19 cellular contexts compared by ENCODE assay signal in the genomic region with DNA sequence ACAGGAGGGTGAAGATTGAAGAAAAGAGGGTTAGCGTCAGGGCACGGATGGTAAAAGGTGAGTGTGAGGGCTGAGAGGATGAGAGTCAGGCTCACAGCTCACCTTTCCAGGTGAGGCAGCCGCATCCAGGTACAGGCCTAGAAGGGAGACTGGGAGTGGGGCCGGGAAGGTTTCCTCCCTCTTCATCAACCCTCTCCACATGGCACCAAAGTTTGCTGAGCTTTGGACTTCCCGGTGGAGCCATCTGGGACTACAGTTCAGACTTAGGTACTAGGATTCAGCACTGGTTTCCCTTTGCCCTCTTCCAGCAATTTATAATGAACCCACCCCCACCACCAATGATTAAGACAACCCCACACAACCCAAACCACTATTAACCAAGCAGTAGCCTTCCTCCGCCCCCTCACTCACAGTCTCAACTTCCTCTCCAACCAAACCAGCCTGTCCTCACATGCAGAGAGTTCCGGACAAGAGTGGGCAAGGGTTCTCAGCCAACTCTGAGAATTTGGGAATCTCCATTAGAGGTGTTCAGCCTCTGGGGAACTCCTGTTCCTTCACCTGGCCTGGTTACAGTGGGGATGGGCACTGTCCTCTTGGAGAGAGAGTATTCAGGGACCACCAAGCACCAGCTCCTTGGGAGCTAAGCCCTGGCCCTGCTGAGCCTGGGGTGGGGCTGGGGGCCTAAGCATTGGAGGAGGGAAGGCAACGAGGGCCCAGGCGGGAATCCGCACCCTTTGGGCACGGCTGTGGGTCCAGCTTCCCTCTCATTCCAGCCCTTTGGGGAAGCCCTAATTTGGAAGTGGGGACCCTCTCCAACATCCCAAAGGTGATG. TPM values are rescaled to one million over a fixed set of nuclear protein-coding genes. Genes with fewer than 3 reads are reported as not detected.
DNase-seq lines count a peak whose midpoint lies in the region; ATAC-seq, FAIRE-seq and TF ChIP-seq lines count a peak whose summit lies in the region.
"Had no signal": no experiment of that assay in that cellular context is flagged by ENCODE, and none has a peak within 500 bp of the region (broad histone marks: within the 10 kb centered on the region; RNA-seq: fewer than 3 reads in every experiment).

No MANE protein-coding gene starts in this region.

- H3K27ac ChIP-seq in PC-3 (ENCODE audit: low read length) (no peak overlapping the region), neural cell (ENCODE audit: low read length) (no peak overlapping the region)
- H3K27ac ChIP-seq: HL-60, PC-9 had no signal

- FAIRE-seq in GM12891 (lab: Jason Lieb, UNC): no peak

- H3K9me2 ChIP-seq in PC-3 (replicated peaks; ENCODE audit: low read length) (no peaks in the 10 kb centered on the region), neural cell (ENCODE audit: insufficient read depth, low read length) (no peaks in the 10 kb centered on the region)

- no TSS peak for BruUV-seq in PC-3 (replicated peaks; lab: Mats Ljungman, UMichigan)

- POLR2A ChIA-PET in PC-3 (lab: Charles Lee; ENCODE audit: unreplicated experiment): interaction anchor here (0.6 to 0.7 kb wide), 2 partner anchors 253 to 924 kb away, joined by 4 to 15 read pairs; no protein-coding TSS in a partner anchor

- H2AFZ ChIP-seq in PC-3 (ENCODE audit: low read length) (peak overlapping the region; percentile 64), neural cell (ENCODE audit: low read depth, low read length) (no peak overlapping the region)
- H2AFZ ChIP-seq: PC-9 had no signal

- H3K4me1 ChIP-seq in PC-3 (ENCODE audit: insufficient read depth, low read length) (peaks cover 17% of the 10 kb centered on the region), mucosa of descending colon (ENCODE audit: low read depth) (peaks cover 4% of the 10 kb centered on the region)

- H3F3A ChIP-seq in PC-3 (ENCODE audit: low read length, unreplicated experiment) (no peaks in the 10 kb centered on the region), neural cell (ENCODE audit: insufficient read depth, low read length, poor library complexity, severe bottlenecking) (no peaks in the 10 kb centered on the region)

- TF ChIP-seq CTCF in PC-3 (conservative IDR thresholded peaks at IDR 0.05; ENCODE audit: low read depth, low read length) (no peak), epithelial cell of esophagus (IDR thresholded peaks at IDR 0.05; ENCODE audit: insufficient read depth, low read depth, low read length, missing control alignments) (no peak), neural cell (IDR thresholded peaks at IDR 0.05; ENCODE audit: poor library complexity, severe bottlenecking) (no peak), mucosa of descending colon (IDR thresholded peaks at IDR 0.05) (no peak)

- TF ChIP-seq EP300 in neural cell (conservative IDR thresholded peaks at IDR 0.05; ENCODE audit: poor library complexity, severe bottlenecking): no peak

- H3K4me3 ChIP-seq in PC-3 (ENCODE audit: low read length) (peak overlapping the region; percentile 57; the same call in 1 of the 2 replicates), epithelial cell of esophagus (ENCODE audit: low read length) (no peak overlapping the region), neural cell (ENCODE audit: low read length) (no peak overlapping the region), mucosa of descending colon (no peak overlapping the region)
- H3K4me3 ChIP-seq: PC-9 had no signal

- no peak for DNase-seq in GM12891 (ENCODE audit: insufficient read length, low spot score)
- no peak for DNase-seq in PC-3
- peak; percentile 41 for DNase-seq in epithelial cell of esophagus (ENCODE audit: low read depth)
- no peak for DNase-seq in HPDE6-E6E7 (ENCODE audit: extremely low spot score)
- DNase-seq in SK-N-DZ (ENCODE audit: low spot score): no peak
- DNase-seq in mucosa of descending colon: no peak
- no peak for DNase-seq in cardiac septum (ENCODE audit: low spot score)
- DNase-seq: activated CD4-positive, alpha-beta T cell treated with anti-CD3 and anti-CD28 coated beads, Interleukin-2, amount 10 ng/mL, durations not matched to agents 7 days and 5 days; cerebellar nuclear complex; erythroblast; mesendoderm; NCI-H2171; PC-9; stimulated activated CD4-positive, alpha-beta T cell treated with anti-CD3 and anti-CD28 coated beads, Interleukin-2, amount 100 ng/mL, for 48 hours had no signal

- no peak for TF ChIP-seq RAD21 in neural cell (conservative IDR thresholded peaks at IDR 0.05)

- intact Hi-C loops in PC-3 (cut with micrococcal nuclease) (no loop called here), mucosa of descending colon (cut with DNase I, micrococcal nuclease) (no loop called here), cardiac septum (cut with DNase I) (no loop called here)

- no peaks in the 10 kb centered on the region for H4K20me1 ChIP-seq in PC-3 (ENCODE audit: low read length)
- no peaks in the 10 kb centered on the region for H4K20me1 ChIP-seq in neural cell (ENCODE audit: insufficient read depth)

- H3K4me2 ChIP-seq in PC-3 (ENCODE audit: low read length) (peak overlapping the region; percentile 82), neural cell (ENCODE audit: low read length) (no peak overlapping the region)
- H3K4me2 ChIP-seq: PC-9 had no signal

- no peaks in the 10 kb centered on the region for H3K79me2 ChIP-seq in PC-3 (ENCODE audit: low read length)
- H3K79me2 ChIP-seq in neural cell (replicated peaks; ENCODE audit: insufficient read depth, low read length): no peaks in the 10 kb centered on the region

- H3K27me3 ChIP-seq in PC-3 (ENCODE audit: low read length): peaks cover 8% of the 10 kb centered on the region; the same call in 1 of the 2 replicates
- H3K27me3 ChIP-seq in neural cell (ENCODE audit: insufficient read depth, low read depth, low read length): peaks cover 99% of the 10 kb centered on the region

- H3K36me3 ChIP-seq in PC-3 (ENCODE audit: low read depth, low read length) (no peaks in the 10 kb centered on the region), neural cell (ENCODE audit: insufficient read depth, low read length) (no peaks in the 10 kb centered on the region), mucosa of descending colon (ENCODE audit: low read depth) (no peaks in the 10 kb centered on the region)

- no peak for TF ChIP-seq POLR2A in GM12891 (IDR thresholded peaks at IDR 0.05; ENCODE audit: low read depth, low read length)

- H3K9ac ChIP-seq in PC-3 (ENCODE audit: low read length): no peak overlapping the region
- no peak overlapping the region for H3K9ac ChIP-seq in neural cell (ENCODE audit: low read length)

- no peak; the same call in 1 of the 2 replicates for ATAC-seq in PC-3
- ATAC-seq in mucosa of descending colon: no peak
- ATAC-seq: stimulated activated memory B cell treated with anti-CD40 and anti-IgM and Interleukin-4, amounts not matched to agents 10 μg/mL and 1 μg/mL and 100 μg/mL, for 72 hours had no signal

- H3K9me3 ChIP-seq in PC-3 (ENCODE audit: low read length) (no peaks in the 10 kb centered on the region), neural cell (ENCODE audit: low read length) (no peaks in the 10 kb centered on the region), mucosa of descending colon (no peaks in the 10 kb centered on the region)

- CTCF ChIA-PET in PC-3 (lab: Charles Lee): interaction anchor here (0.6 kb wide), 1 partner anchor 19 kb away, joined by 4 read pairs; no protein-coding TSS in a partner anchor

TF ChIP-seq in GM12891, 5 proteins besides CTCF, POLR2A, EP300 and RAD21:
- TF ChIP-seq SPI1 (IDR thresholded peaks at IDR 0.05; ENCODE audit: low read depth, low read length) (peak; percentile 46; the same call in 1 of the 2 replicates), TAF1 (IDR thresholded peaks at IDR 0.05; ENCODE audit: low read depth, low read length) (no peak)
TF ChIP-seq in GM12891: peak in this region for 1.

RNA-seq across cellular contexts. Expression of a gene that starts 2.3 kb away (rescaled TPM):
- 2.6 TPM for polyA plus RNA-seq in GM12891 (2012; ENCODE audit: low read depth, missing spikeins)
- total RNA-seq in PC-3 (2014; rRNA removed) (1.8 and 2.6 TPM in 2 replicates), mucosa of descending colon (1 to 10 TPM in 1 of 3 donors, not detected in 2; 2.3 TPM), cardiac septum (not detected)
- polyA plus RNA-seq in neural cell: not detected in 2 replicates
- polyA minus RNA-seq in neural cell: not detected in 2 replicates
- polyA plus RNA-seq in SK-N-DZ (2014; cell fraction: cytosol; rRNA removed): 4.8 and 5.1 TPM in 2 replicates
- 3.3 and 7.9 TPM in 2 replicates for polyA plus RNA-seq in SK-N-DZ (2014; cell fraction: nucleus; rRNA removed)
- total RNA-seq: activated CD4-positive, alpha-beta T cell treated with anti-CD3 and anti-CD28 coated beads, Interleukin-2, amount 10 ng/mL, durations not matched to agents 7 days and 5 days; pulmonary artery endothelial cell had no signal

RNA-seq across cellular contexts. Expression of a gene that starts 18.4 kb away (rescaled TPM):
- not detected for polyA plus RNA-seq in GM12891 (2012; ENCODE audit: low read depth, missing spikeins)
- 0.26 and 0.29 TPM in 2 replicates for total RNA-seq in PC-3 (2014; rRNA removed)
- not detected in 2 replicates for polyA plus RNA-seq in neural cell
- not detected in 2 replicates for polyA minus RNA-seq in neural cell
- 1.6 TPM in 1 of 2 replicates, not detected in the other for polyA plus RNA-seq in SK-N-DZ (2014; cell fraction: cytosol; rRNA removed)
- 0.09 TPM in 1 of 2 replicates, not detected in the other for polyA plus RNA-seq in SK-N-DZ (2014; cell fraction: nucleus; rRNA removed)
- total RNA-seq in mucosa of descending colon: not detected
- not detected for total RNA-seq in cardiac septum
- total RNA-seq: activated CD4-positive, alpha-beta T cell treated with anti-CD3 and anti-CD28 coated beads, Interleukin-2, amount 10 ng/mL, durations not matched to agents 7 days and 5 days; pulmonary artery endothelial cell; T-helper 1 cell treated with Interleukin-12 subunit alpha and Interleukin-12 subunit beta and Interleukin-4 antibody, amounts not matched to agents 30 ng/mL and 1 ng/mL, for 36 hours had no signal

RNA-seq across cellular contexts. Expression of a gene that starts 23.1 kb away (rescaled TPM):
- polyA plus RNA-seq in GM12891 (2012; ENCODE audit: low read depth, missing spikeins): 0.14 TPM
- 2.8 and 5.3 TPM in 2 replicates for total RNA-seq in PC-3 (2014; rRNA removed)
- not detected in 2 replicates for polyA plus RNA-seq in neural cell
- polyA minus RNA-seq in neural cell: not detected in 2 replicates
- polyA plus RNA-seq in SK-N-DZ (2014; cell fraction: cytosol; rRNA removed): 0.68 and 0.74 TPM in 2 replicates
- polyA plus RNA-seq in SK-N-DZ (2014; cell fraction: nucleus; rRNA removed): 0.87 TPM in 1 of 2 replicates, not detected in the other
- under 1 TPM in 2 of 3 donors, not detected in 1; 0.22 to 0.32 TPM for total RNA-seq in mucosa of descending colon
- total RNA-seq in cardiac septum: 0.43 TPM
- total RNA-seq: activated CD4-positive, alpha-beta T cell treated with anti-CD3 and anti-CD28 coated beads, Interleukin-2, amount 10 ng/mL, durations not matched to agents 7 days and 5 days; pulmonary artery endothelial cell; T-helper 1 cell treated with Interleukin-12 subunit alpha and Interleukin-12 subunit beta and Interleukin-4 antibody, amounts not matched to agents 30 ng/mL and 1 ng/mL, for 36 hours had no signal

RNA-seq across cellular contexts. Expression of a gene that starts 42.5 kb away (rescaled TPM):
- polyA plus RNA-seq in GM12891 (2012; ENCODE audit: low read depth, missing spikeins): not detected
- 1.1 and 2.4 TPM in 2 replicates for total RNA-seq in PC-3 (2014; rRNA removed)
- not detected in 2 replicates for polyA plus RNA-seq in neural cell
- not detected in 2 replicates for polyA minus RNA-seq in neural cell
- polyA plus RNA-seq in SK-N-DZ (2014; cell fraction: cytosol; rRNA removed): not detected in 2 replicates
- not detected in 2 replicates for polyA plus RNA-seq in SK-N-DZ (2014; cell fraction: nucleus; rRNA removed)
- total RNA-seq in mucosa of descending colon: not detected
- not detected for total RNA-seq in cardiac septum
- total RNA-seq: activated CD4-positive, alpha-beta T cell treated with anti-CD3 and anti-CD28 coated beads, Interleukin-2, amount 10 ng/mL, durations not matched to agents 7 days and 5 days; pulmonary artery endothelial cell; T-helper 1 cell treated with Interleukin-12 subunit alpha and Interleukin-12 subunit beta and Interleukin-4 antibody, amounts not matched to agents 30 ng/mL and 1 ng/mL, for 36 hours had no signal

RNA-seq across cellular contexts. Expression of a gene that starts 51.3 kb away (rescaled TPM):
- 0.06 TPM for polyA plus RNA-seq in GM12891 (2012; ENCODE audit: low read depth, missing spikeins)
- total RNA-seq in PC-3 (2014; rRNA removed) (1.5 and 1.8 TPM in 2 replicates), mucosa of descending colon (not detected), cardiac septum (not detected)
- not detected in 2 replicates for polyA plus RNA-seq in neural cell
- not detected in 2 replicates for polyA minus RNA-seq in neural cell
- polyA plus RNA-seq in SK-N-DZ (2014; cell fraction: cytosol; rRNA removed): 1.4 TPM in 1 of 2 replicates, not detected in the other
- polyA plus RNA-seq in SK-N-DZ (2014; cell fraction: nucleus; rRNA removed): 0.25 TPM in 1 of 2 replicates, not detected in the other
- total RNA-seq: activated CD4-positive, alpha-beta T cell treated with anti-CD3 and anti-CD28 coated beads, Interleukin-2, amount 10 ng/mL, durations not matched to agents 7 days and 5 days; pulmonary artery endothelial cell; T-helper 1 cell treated with Interleukin-12 subunit alpha and Interleukin-12 subunit beta and Interleukin-4 antibody, amounts not matched to agents 30 ng/mL and 1 ng/mL, for 36 hours had no signal
